In genomic region chr1:46019348-46019747, GRCh38 we compare ENCODE assay signal across 29 cellular contexts.
DNase-seq lines count a peak whose midpoint lies in the region; ATAC-seq and TF ChIP-seq lines count a peak whose summit lies in the region.
"Had no signal": no experiment of that assay in that cellular context is flagged by ENCODE, and none has a peak within 500 bp of the region (broad histone marks: within the 10 kb centered on the region; RNA-seq: fewer than 3 reads in every experiment).

No MANE protein-coding gene starts in this region.

- no peak overlapping the region for H3K9ac ChIP-seq in DND-41 (ENCODE audit: low read depth, low read length)
- H3K9ac ChIP-seq: GM23248 had no signal

- TF ChIP-seq CTCF in DND-41 (IDR thresholded peaks at IDR 0.05; ENCODE audit: borderline replicate concordance, extremely low read depth, low read length, poor library complexity, severe bottlenecking): no peak
- no peak for TF ChIP-seq CTCF in hepatocyte (IDR thresholded peaks at IDR 0.05; ENCODE audit: poor library complexity)
- TF ChIP-seq CTCF in gastrocnemius medialis (IDR thresholded peaks at IDR 0.05 in 4 of 5, conservative IDR thresholded peaks at IDR 0.05 in 1 of 5): no peak

- DNase-seq in NCI-H2227 (lab: John Stamatoyannopoulos, UW; ENCODE audit: unreplicated experiment) (peak; percentile 22), NCI-H2227 treated with DMSO at 0.1 percent for 48 hours (lab: John Stamatoyannopoulos, UW) (no peak), DND-41 (no peak), hepatocyte (ENCODE audit: low spot score) (no peak), gastrocnemius medialis (no peak)
- DNase-seq: Caco-2; CD8-positive, alpha-beta T cell; EL; GF-D8; GM23248; HFFc6; Kasumi-1; MV-4-11; NCI-H1105; NCI-H1436 treated with DMSO at 0.1 percent for 48 hours; NCI-H1930; NCI-H2107; NCI-H446 treated with DMSO at 0.1 percent for 48 hours; NCI-H526; NCI-H82; NK-92 treated with Interleukin-12 subunit alpha and Interleukin-12 subunit beta, amount 100 ng/mL, for 24 hours; PC-3; SHP77 had no signal

- H3K36me3 ChIP-seq in DND-41 (ENCODE audit: insufficient read depth, low read length) (peaks cover 31% of the 10 kb centered on the region), hepatocyte (replicated peaks; ENCODE audit: insufficient read depth, low read depth) (no peaks in the 10 kb centered on the region), gastrocnemius medialis (peaks cover 0 to 57% of the 10 kb centered on the region in 2 donors)

- H3K4me3 ChIP-seq in DND-41 (ENCODE audit: low read depth in 1 of 2, low read length in 2 of 2): no peak overlapping the region
- H3K4me3 ChIP-seq in hepatocyte: no peak overlapping the region
- no peak overlapping the region for H3K4me3 ChIP-seq in gastrocnemius medialis
- H3K4me3 ChIP-seq: GM23248, HAP-1, K562 had no signal

- H2AFZ ChIP-seq in DND-41 (ENCODE audit: low read depth, low read length): no peak overlapping the region
- H2AFZ ChIP-seq in hepatocyte: no peak overlapping the region
- H2AFZ ChIP-seq: GM23248 had no signal

- H3K4me1 ChIP-seq in DND-41 (ENCODE audit: insufficient read depth, low read length) (no peaks in the 10 kb centered on the region), hepatocyte (ENCODE audit: insufficient read depth) (no peaks in the 10 kb centered on the region), gastrocnemius medialis (peaks cover 16 to 35% of the 10 kb centered on the region in 2 donors)
- H3K4me1 ChIP-seq: Caco-2, HAP-1 had no signal

- TF ChIP-seq POLR2A in gastrocnemius medialis (IDR thresholded peaks at IDR 0.05): no peak

- H3K79me2 ChIP-seq in DND-41 (ENCODE audit: insufficient read depth, low read length): no peaks in the 10 kb centered on the region
- H3K79me2 ChIP-seq in hepatocyte: no peaks in the 10 kb centered on the region

- H3K27ac ChIP-seq in DND-41 (ENCODE audit: low read length) (peak overlapping the region; percentile 7; the same call in 1 of the 2 replicates), hepatocyte (peak overlapping the region; percentile 9), gastrocnemius medialis (peak overlapping the region; percentile 16 to 57 (median 50))
- H3K27ac ChIP-seq: 22Rv1, C4-2B, GM23248 had no signal

- H3K27me3 ChIP-seq in DND-41 (ENCODE audit: insufficient read depth, low read length, poor library complexity) (no peaks in the 10 kb centered on the region), hepatocyte (no peaks in the 10 kb centered on the region), gastrocnemius medialis (no peaks in the 10 kb centered on the region)

- no peak for ATAC-seq in DND-41 (ENCODE audit: insufficient read depth, low read depth)
- peak in 1 of 2 donors; percentile 8 for ATAC-seq in gastrocnemius medialis
- no peak for ATAC-seq in GM21717 (IDR thresholded peaks at IDR 0.05; ENCODE audit: unreplicated experiment)
- ATAC-seq in GM21390 (IDR thresholded peaks at IDR 0.05; ENCODE audit: unreplicated experiment): no peak
- ATAC-seq: CD8-positive, alpha-beta T cell; K562; PC-3 had no signal

- WGBS in hepatocyte (ENCODE audit: low lambda C conversion rate, missing lambda C conversion rate): 91% methylated on average over 7 of the region's 7 CpGs

- no peak overlapping the region for H3K4me2 ChIP-seq in DND-41 (ENCODE audit: insufficient read depth, low read length)
- H3K4me2 ChIP-seq in hepatocyte: no peak overlapping the region

- H4K20me1 ChIP-seq in DND-41 (ENCODE audit: insufficient read depth, low read length) (no peaks in the 10 kb centered on the region), hepatocyte (ENCODE audit: insufficient read depth, poor library complexity, severe bottlenecking) (no peaks in the 10 kb centered on the region)

- H3K9me3 ChIP-seq in DND-41 (ENCODE audit: insufficient read depth, low read length, severe bottlenecking): no peaks in the 10 kb centered on the region
- no peaks in the 10 kb centered on the region for H3K9me3 ChIP-seq in hepatocyte (ENCODE audit: low read depth)
- no peaks in the 10 kb centered on the region for H3K9me3 ChIP-seq in gastrocnemius medialis
- H3K9me3 ChIP-seq: Caco-2, HAP-1 had no signal

- H3K9me2 ChIP-seq in hepatocyte (replicated peaks; ENCODE audit: insufficient read depth): no peaks in the 10 kb centered on the region

- in situ Hi-C loops in gastrocnemius medialis (cut with MboI; ENCODE audit: low sequenced_read_pairs in 4 of 4): no loop called here

- intact Hi-C loops in gastrocnemius medialis (cut with DNase I; ENCODE audit: low total_unique reads): no loop called here
